Comparison of ENCODE assay signal across 2 cellular contexts in genomic region chr4:164789047-164789446, GRCh38.
TF ChIP-seq lines count a peak whose summit lies in the region.

No MANE protein-coding gene starts in this region.

TF ChIP-seq in GM23338, 12 proteins besides CTCF, POLR2A, EP300 and RAD21:
- TF ChIP-seq ZNF331 (CRISPR knock-in tag; IDR thresholded peaks at IDR 0.05; ENCODE audit: low read depth) (no peak), POLR2AphosphoS5 (IDR thresholded peaks at IDR 0.05; ENCODE audit: low read depth) (no peak), CREB1 (CRISPR knock-in tag; IDR thresholded peaks at IDR 0.05; ENCODE audit: low read depth) (no peak), ETS1 (IDR thresholded peaks at IDR 0.05) (no peak), NANOG (IDR thresholded peaks at IDR 0.05; ENCODE audit: borderline replicate concordance) (no peak; the same call in 1 of the 2 replicates), ZNF114 (CRISPR knock-in tag; IDR thresholded peaks at IDR 0.05) (no peak), ZNF462 (CRISPR knock-in tag; IDR thresholded peaks at IDR 0.05) (no peak), EZH2 (IDR thresholded peaks at IDR 0.05; ENCODE audit: low read depth, unreplicated experiment) (no peak)
TF ChIP-seq in GM23338: peak in this region for 0.

TF ChIP-seq in H1, 55 proteins besides CTCF, POLR2A, EP300 and RAD21:
- TF ChIP-seq CHD1 (IDR thresholded peaks at IDR 0.05; ENCODE audit: low read depth, low read length), result no peak
- peak; percentile 62; the same call in 1 of the 2 replicates for TF ChIP-seq TEAD4 (IDR thresholded peaks at IDR 0.05; ENCODE audit: low read depth, low read length)
